9 cellular contexts compared by ENCODE assay signal in the genomic region with DNA sequence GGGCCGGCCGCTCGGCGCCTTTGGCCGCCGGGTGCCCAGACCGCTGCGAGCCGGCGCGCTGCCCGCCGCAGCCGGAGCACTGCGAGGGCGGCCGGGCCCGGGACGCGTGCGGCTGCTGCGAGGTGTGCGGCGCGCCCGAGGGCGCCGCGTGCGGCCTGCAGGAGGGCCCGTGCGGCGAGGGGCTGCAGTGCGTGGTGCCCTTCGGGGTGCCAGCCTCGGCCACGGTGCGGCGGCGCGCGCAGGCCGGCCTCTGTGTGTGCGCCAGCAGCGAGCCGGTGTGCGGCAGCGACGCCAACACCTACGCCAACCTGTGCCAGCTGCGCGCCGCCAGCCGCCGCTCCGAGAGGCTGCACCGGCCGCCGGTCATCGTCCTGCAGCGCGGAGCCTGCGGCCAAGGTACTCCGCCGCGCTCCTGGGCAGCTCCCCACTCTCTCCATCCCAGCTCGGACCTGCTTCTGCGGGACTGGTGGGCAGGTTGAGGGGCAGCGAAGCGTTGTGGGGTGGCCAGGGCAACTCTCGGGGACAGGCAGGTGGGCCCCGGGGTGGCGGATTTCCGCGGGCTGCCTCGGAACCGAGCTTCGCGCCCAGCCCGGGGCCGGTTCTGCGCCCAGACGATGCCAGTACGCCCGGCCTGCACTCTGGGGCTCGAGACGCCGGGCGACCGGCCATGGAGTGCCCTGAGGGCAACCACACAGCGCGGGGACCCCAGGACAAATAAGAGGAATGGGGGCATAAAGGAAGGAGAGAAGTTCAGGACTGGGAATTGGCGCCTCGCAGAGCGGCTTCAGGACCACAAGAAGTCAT. TPM values are rescaled to one million over a fixed set of nuclear protein-coding genes. Genes with fewer than 3 reads are reported as not detected.
A peak's percentile ranks its signal among the peaks of the same experiment; 100 is the strongest.
DNase-seq lines count a peak whose midpoint lies in the region; ATAC-seq and TF ChIP-seq lines count a peak whose summit lies in the region.
"Had no signal": no experiment of that assay in that cellular context is flagged by ENCODE, and none has a peak within 500 bp of the region (broad histone marks: within the 10 kb centered on the region; RNA-seq: fewer than 3 reads in every experiment).

No MANE protein-coding gene starts in this region.

- H3K27ac ChIP-seq in liver (ENCODE audit: low read depth in 1 of 2, low read length in 2 of 2) (peak overlapping the region; percentile 75 to 78), suprapubic skin (peak overlapping the region; percentile 86)

- peak; percentile 28 for DNase-seq in activated CD4-positive, alpha-beta T cell treated with anti-CD3 and anti-CD28 coated beads for 36 hours
- no peak for DNase-seq in activated CD4-positive, alpha-beta T cell treated with anti-CD3 and anti-CD28 coated beads, Interleukin-2, amount 50 U/mL, for 1 hour
- DNase-seq in cardiac fibroblast (ENCODE audit: low read depth in 2 of 2), result peak in 1 of 2 donors; percentile 16
- no peak for DNase-seq in suprapubic skin (ENCODE audit: low spot score in 2 of 2)
- no peak for DNase-seq in stimulated activated naive CD4-positive, alpha-beta T cell treated with Interleukin-2 at 50 U/mL for 16 hours (lab: John Stamatoyannopoulos, UW)
- no peak for DNase-seq in NCI-H2171 treated with DMSO at 0.1 percent for 48 hours (lab: John Stamatoyannopoulos, UW)
- DNase-seq in islet precursor cell, result no peak

- no peak for TF ChIP-seq EP300 in suprapubic skin (IDR thresholded peaks at IDR 0.05)

- TF ChIP-seq RAD21 in liver (IDR thresholded peaks at IDR 0.05), result no peak

- H3K36me3 ChIP-seq in liver (ENCODE audit: control insufficient read depth in 4 of 4, insufficient read depth in 3 of 4, low read depth in 1 of 4, low read length in 3 of 4), result peaks cover 0 to 2% (median 0%) of the 10 kb centered on the region in 4 donors
- H3K36me3 ChIP-seq in suprapubic skin, result no peaks in the 10 kb centered on the region

- no peaks in the 10 kb centered on the region for H3K9me3 Mint-ChIP-seq in activated CD4-positive, alpha-beta T cell treated with anti-CD3 and anti-CD28 coated beads for 36 hours (ENCODE audit: low read depth)

- CTCF ChIA-PET in activated CD4-positive, alpha-beta T cell treated with anti-CD3 and anti-CD28 coated beads for 36 hours (lab: Charles Lee), result interaction anchor here (0.9 to 1.6 kb wide), 2 partner anchors 26 to 163 kb away, joined by 3 to 4 read pairs; no protein-coding TSS in a partner anchor

- no peaks in the 10 kb centered on the region for H3K27me3 ChIP-seq in liver (ENCODE audit: control insufficient read depth in 4 of 4, insufficient read depth in 4 of 4, low read length in 3 of 4)
- no peaks in the 10 kb centered on the region for H3K27me3 ChIP-seq in suprapubic skin

- TF ChIP-seq CTCF in cardiac fibroblast (IDR thresholded peaks at IDR 0.05; ENCODE audit: low read depth, low read length) (no peak), liver (IDR thresholded peaks at IDR 0.05; ENCODE audit: low read depth, low read length, missing input control) (no peak), suprapubic skin (IDR thresholded peaks at IDR 0.05) (no peak)

- TF ChIP-seq POLR2A in suprapubic skin (IDR thresholded peaks at IDR 0.05), result no peak

- peaks cover 57% of the 10 kb centered on the region for H3K27me3 Mint-ChIP-seq in activated CD4-positive, alpha-beta T cell treated with anti-CD3 and anti-CD28 coated beads for 36 hours

- no peak overlapping the region for H3K27ac Mint-ChIP-seq in activated CD4-positive, alpha-beta T cell treated with anti-CD3 and anti-CD28 coated beads for 36 hours

- peak overlapping the region; percentile 73 to 80 for H3K4me3 ChIP-seq in cardiac fibroblast (replicated peaks in 1 of 2; ENCODE audit: low read depth in 2 of 2, low read length in 2 of 2)
- H3K4me3 ChIP-seq in liver (ENCODE audit: low read depth in 1 of 3, low read length in 3 of 3), result peak overlapping the region; percentile 41 to 90 (median 85)
- H3K4me3 ChIP-seq in suprapubic skin, result peak overlapping the region; percentile 85

- POLR2A ChIA-PET in activated CD4-positive, alpha-beta T cell treated with anti-CD3 and anti-CD28 coated beads for 36 hours (lab: Charles Lee), result no interaction called here

- H3K4me3 Mint-ChIP-seq in activated CD4-positive, alpha-beta T cell treated with anti-CD3 and anti-CD28 coated beads for 36 hours, result peak overlapping the region; percentile 63

- H3K36me3 Mint-ChIP-seq in activated CD4-positive, alpha-beta T cell treated with anti-CD3 and anti-CD28 coated beads for 36 hours (ENCODE audit: low read depth), result no peaks in the 10 kb centered on the region

- no peaks in the 10 kb centered on the region for H3K9me3 ChIP-seq in liver (ENCODE audit: control insufficient read depth in 4 of 4, low read length in 3 of 4)
- no peaks in the 10 kb centered on the region for H3K9me3 ChIP-seq in suprapubic skin

- intact Hi-C loops in activated CD4-positive, alpha-beta T cell treated with anti-CD3 and anti-CD28 coated beads for 36 hours (cut with DNase I, micrococcal nuclease), result no loop called here

- peak overlapping the region; percentile 45 to 50 for H3K9ac ChIP-seq in liver (ENCODE audit: low read depth in 1 of 2, low read length in 2 of 2)

- ATAC-seq in activated CD4-positive, alpha-beta T cell treated with anti-CD3 and anti-CD28 coated beads for 36 hours, result peak; percentile 55

- H3K4me1 ChIP-seq in liver (ENCODE audit: control insufficient read depth in 4 of 4, insufficient read depth in 4 of 4, low read length in 3 of 4) (peaks cover 3 to 27% (median 15%) of the 10 kb centered on the region in 4 donors), suprapubic skin (peaks cover 37% of the 10 kb centered on the region)

- WGBS in liver, result under 1% methylated on average over 95 of the region's 95 CpGs
- WGBS in suprapubic skin, result 0% methylated on average over 23 of the region's 95 CpGs

- H3K4me1 Mint-ChIP-seq in activated CD4-positive, alpha-beta T cell treated with anti-CD3 and anti-CD28 coated beads for 36 hours, result peaks cover 9% of the 10 kb centered on the region

TF ChIP-seq in liver, 16 proteins besides CTCF, POLR2A, EP300 and RAD21 (continues in another document):
- no peak for TF ChIP-seq FOXA1 (IDR thresholded peaks at IDR 0.05)
- TF ChIP-seq, protein P1, sequence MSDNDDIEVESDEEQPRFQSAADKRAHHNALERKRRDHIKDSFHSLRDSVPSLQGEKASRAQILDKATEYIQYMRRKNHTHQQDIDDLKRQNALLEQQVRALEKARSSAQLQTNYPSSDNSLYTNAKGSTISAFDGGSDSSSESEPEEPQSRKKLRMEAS (IDR thresholded peaks at IDR 0.05), result no peak
- no peak for TF ChIP-seq NR2F2 (IDR thresholded peaks at IDR 0.05)
- no peak for TF ChIP-seq FOXA2 (IDR thresholded peaks at IDR 0.05)
- TF ChIP-seq RXRA (IDR thresholded peaks at IDR 0.05), result no peak
- no peak for TF ChIP-seq HNF4G (IDR thresholded peaks at IDR 0.05)
- TF ChIP-seq GABPA (IDR thresholded peaks at IDR 0.05 in 1 of 2, conservative IDR thresholded peaks at IDR 0.05 in 1 of 2), result no peak
- no peak for TF ChIP-seq YY1 (IDR thresholded peaks at IDR 0.05)
- TF ChIP-seq EGR1 (IDR thresholded peaks at IDR 0.05; ENCODE audit: low read depth in 2 of 2), result no peak
- no peak for TF ChIP-seq HNF4A (conservative IDR thresholded peaks at IDR 0.05)
- no peak for TF ChIP-seq JUND (IDR thresholded peaks at IDR 0.05)
- TF ChIP-seq SP1 (IDR thresholded peaks at IDR 0.05), result no peak
- TF ChIP-seq, protein P2, sequence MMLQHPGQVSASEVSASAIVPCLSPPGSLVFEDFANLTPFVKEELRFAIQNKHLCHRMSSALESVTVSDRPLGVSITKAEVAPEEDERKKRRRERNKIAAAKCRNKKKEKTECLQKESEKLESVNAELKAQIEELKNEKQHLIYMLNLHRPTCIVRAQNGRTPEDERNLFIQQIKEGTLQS (IDR thresholded peaks at IDR 0.05), result no peak
- TF ChIP-seq ZBTB33 (IDR thresholded peaks at IDR 0.05), result no peak

RNA-seq across cellular contexts. Expression of gene HTRA1, which starts 0.6 kb away (rescaled TPM):
- not detected for total RNA-seq in activated CD4-positive, alpha-beta T cell treated with anti-CD3 and anti-CD28 coated beads for 36 hours
- total RNA-seq in liver (10 to 100 TPM in 1 of 2 donors, 1 to 10 TPM in 1; 4.3 to 73.3 TPM), suprapubic skin (10 to 100 TPM; 55.2 to 99.5 (median 80.6) TPM)
- polyA plus RNA-seq in liver, result 100 to 1,000 TPM in 1 of 2 donors, 10 to 100 TPM in 1; 71.0 to 289 TPM
- total RNA-seq: T-helper 1 cell treated with Interleukin-12 subunit alpha and Interleukin-12 subunit beta and Interleukin-4 antibody, amounts not matched to agents 30 ng/mL and 1 ng/mL, for 36 hours had no signal

RNA-seq across cellular contexts. Expression of gene ARMS2, which starts 7.5 kb away (rescaled TPM):
- not detected for total RNA-seq in activated CD4-positive, alpha-beta T cell treated with anti-CD3 and anti-CD28 coated beads for 36 hours
- under 1 TPM in 1 of 2 donors, not detected in 1; 0.17 TPM for total RNA-seq in liver
- polyA plus RNA-seq in liver, result not detected
- total RNA-seq in suprapubic skin, result under 1 TPM in 1 of 4 donors, not detected in 3; 0.72 TPM
- total RNA-seq: T-helper 1 cell treated with Interleukin-12 subunit alpha and Interleukin-12 subunit beta and Interleukin-4 antibody, amounts not matched to agents 30 ng/mL and 1 ng/mL, for 36 hours had no signal

Comparison
In these comparisons a context has a peak if more than half of its experiments do, and no peak if none do; other contexts are left out.
1. RNA of gene HTRA1, which starts 0.6 kb away (total RNA-seq): 55.2 to 99.5 TPM in suprapubic skin and 4.3 to 73.3 TPM in liver; not detected in activated CD4-positive, alpha-beta T cell treated with anti-CD3 and anti-CD28 coated beads for 36 hours; every median in the first group is over 4 times any median in the second.
2. Peak in every context shown above with its lines, with median percentiles within 50 percentile points of each other: H3K4me3 ChIP-seq.